Comparison of ENCODE assay signal across 8 cellular contexts in the genomic region with DNA sequence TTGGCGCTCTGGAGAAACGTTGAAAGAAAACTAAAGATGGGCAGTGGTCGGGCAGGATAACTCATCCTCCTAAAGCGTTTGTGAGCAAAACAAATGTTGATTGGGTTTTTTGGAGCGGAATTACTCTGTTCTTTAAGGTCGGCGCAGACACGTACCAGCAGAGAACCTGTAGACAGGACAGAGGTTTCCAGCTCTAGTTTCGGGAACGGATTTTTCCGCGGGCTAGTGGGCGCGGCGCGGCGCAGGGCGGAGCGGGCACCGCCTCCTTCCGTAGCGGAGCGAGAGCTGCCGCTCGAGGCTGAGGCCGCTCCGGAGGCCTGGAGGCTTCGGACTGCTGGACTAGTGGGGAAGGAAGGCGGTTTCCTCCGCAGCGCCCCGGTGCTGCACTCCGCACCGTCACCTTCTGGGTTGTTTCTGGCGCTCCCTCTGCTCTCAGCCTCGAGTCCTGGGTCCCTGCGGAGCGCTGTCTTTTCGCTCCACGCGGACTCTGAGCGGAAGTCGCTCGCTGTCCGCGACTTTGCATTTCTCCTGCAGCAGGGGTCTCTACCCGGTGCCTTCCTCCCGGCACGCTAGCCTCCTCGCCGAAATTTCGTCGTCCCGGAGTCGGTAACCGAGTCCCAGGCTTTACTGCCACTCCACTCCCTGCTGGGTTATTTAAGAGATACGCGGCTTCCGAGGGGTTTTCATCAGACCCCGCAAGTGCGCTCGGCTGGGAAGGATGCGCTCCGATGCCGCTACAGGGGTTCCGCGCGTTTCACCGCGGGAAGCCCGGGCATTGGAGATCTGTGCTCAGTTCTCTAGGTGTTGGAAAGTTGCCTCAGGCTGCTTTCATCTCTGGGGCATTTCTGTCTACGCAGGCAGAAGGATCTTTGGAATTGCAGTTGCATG. TPM values are rescaled to one million over a fixed set of nuclear protein-coding genes. Genes with fewer than 3 reads are reported as not detected.
DNase-seq lines count a peak whose midpoint lies in the region; ATAC-seq and TF ChIP-seq lines count a peak whose summit lies in the region.

No MANE protein-coding gene starts in this region.

- peaks cover 100% of the 10 kb centered on the region for H3K27me3 ChIP-seq in BLaER1
- H3K27me3 ChIP-seq in colonic mucosa, result peaks cover 31% of the 10 kb centered on the region
- peaks cover 17 to 50% of the 10 kb centered on the region in 2 donors for H3K27me3 ChIP-seq in naive thymus-derived CD4-positive, alpha-beta T cell (ENCODE audit: control insufficient read depth in 2 of 2, insufficient read depth in 2 of 2, low read length in 2 of 2)

- no peak for TF ChIP-seq CTCF in colonic mucosa (IDR thresholded peaks at IDR 0.05)

- peak overlapping the region; percentile 53 to 77 (median 64) for H3K4me3 Mint-ChIP-seq in naive thymus-derived CD4-positive, alpha-beta T cell

- H4K20me1 ChIP-seq in BLaER1, result peaks cover 73% of the 10 kb centered on the region

- H3K27me3 Mint-ChIP-seq in naive thymus-derived CD4-positive, alpha-beta T cell, result peaks cover 0 to 51% (median 21%) of the 10 kb centered on the region in 5 donors

- intact Hi-C loops in colonic mucosa (cut with DNase I), result no loop called here
- intact Hi-C loops in naive thymus-derived CD4-positive, alpha-beta T cell (cut with micrococcal nuclease), result loop anchor here in 1 of 2 donors (1.0 kb wide), 1 partner anchor 8 kb away; no protein-coding TSS in a partner anchor

- H3K36me3 Mint-ChIP-seq in naive thymus-derived CD4-positive, alpha-beta T cell, result no peaks in the 10 kb centered on the region

- peak overlapping the region; percentile 74 for H3K4me2 ChIP-seq in BLaER1

- H3K9me3 Mint-ChIP-seq in naive thymus-derived CD4-positive, alpha-beta T cell, result peaks cover 0 to 15% (median 5%) of the 10 kb centered on the region in 11 donors

- POLR2A ChIA-PET in naive thymus-derived CD4-positive, alpha-beta T cell (lab: Charles Lee), result no interaction called here

- H3K9me3 ChIP-seq in BLaER1, result peaks cover 4% of the 10 kb centered on the region; the same call in 1 of the 2 replicates
- no peaks in the 10 kb centered on the region for H3K9me3 ChIP-seq in colonic mucosa
- peaks cover 0 to 7% (median 0%) of the 10 kb centered on the region in 3 experiments for H3K9me3 ChIP-seq in naive thymus-derived CD4-positive, alpha-beta T cell (ENCODE audit: control insufficient read depth in 2 of 3, low read length in 3 of 3)

- DNase-seq in KG1 (lab: John Stamatoyannopoulos, UW) (peak; percentile 12), colonic mucosa (peak; percentile 77), C1 segment of cervical spinal cord (lab: John Stamatoyannopoulos, UW) (no peak), iPS-NIHi11 (ENCODE audit: low spot score) (no peak), SIG-M5 (lab: John Stamatoyannopoulos, UW) (no peak)
- peak in 4 of 9 donors; percentile 29 to 51 (median 32) for DNase-seq in naive thymus-derived CD4-positive, alpha-beta T cell

- H3K36me3 ChIP-seq in BLaER1 (no peaks in the 10 kb centered on the region), colonic mucosa (no peaks in the 10 kb centered on the region)
- H3K36me3 ChIP-seq in naive thymus-derived CD4-positive, alpha-beta T cell (ENCODE audit: control insufficient read depth in 2 of 3, insufficient read depth in 3 of 3, low read length in 3 of 3), result no peaks in the 10 kb centered on the region

- peaks cover 0 to 23% (median 17%) of the 10 kb centered on the region in 7 donors for H3K4me1 Mint-ChIP-seq in naive thymus-derived CD4-positive, alpha-beta T cell

- H3K4me3 ChIP-seq in BLaER1, result peak overlapping the region; percentile 53
- peak overlapping the region; percentile 30 for H3K4me3 ChIP-seq in colonic mucosa
- peak overlapping the region; percentile 20 for H3K4me3 ChIP-seq in naive thymus-derived CD4-positive, alpha-beta T cell (ENCODE audit: low read length)

- CTCF ChIA-PET in naive thymus-derived CD4-positive, alpha-beta T cell (lab: Charles Lee), result no interaction called here

- ATAC-seq in naive thymus-derived CD4-positive, alpha-beta T cell, result peak; percentile 46
- no peak for ATAC-seq in HG03439 (IDR thresholded peaks at IDR 0.05; ENCODE audit: unreplicated experiment)

- H3K27ac Mint-ChIP-seq in naive thymus-derived CD4-positive, alpha-beta T cell, result peak overlapping the region in 6 of 9 donors; percentile 7 to 77 (median 40)

- H3K9ac ChIP-seq in BLaER1, result no peak overlapping the region
- H3K9ac ChIP-seq in colonic mucosa (ENCODE audit: low read depth in 2 of 2, low read length in 2 of 2), result peak overlapping the region; percentile 44 to 99

- peaks cover 9% of the 10 kb centered on the region for H3K4me1 ChIP-seq in BLaER1
- H3K4me1 ChIP-seq in colonic mucosa, result peaks cover 5% of the 10 kb centered on the region
- peaks cover 11 to 17% of the 10 kb centered on the region in 2 donors for H3K4me1 ChIP-seq in naive thymus-derived CD4-positive, alpha-beta T cell (ENCODE audit: control insufficient read depth in 2 of 2, insufficient read depth in 2 of 2, low read length in 2 of 2)

- H3K27ac ChIP-seq in BLaER1 (no peak overlapping the region), colonic mucosa (peak overlapping the region; percentile 53)
- no peak overlapping the region for H3K27ac ChIP-seq in naive thymus-derived CD4-positive, alpha-beta T cell (ENCODE audit: low read depth, low read length)

RNA-seq across cellular contexts. Expression of gene FOXD2, which starts 7.0 kb away (rescaled TPM):
- 10 to 100 TPM; 22.5 to 25.1 TPM for total RNA-seq in colonic mucosa
- under 1 TPM; 0.16 to 0.59 (median 0.24) TPM for total RNA-seq in naive thymus-derived CD4-positive, alpha-beta T cell
- under 1 TPM; 0.05 TPM for polyA plus RNA-seq in naive thymus-derived CD4-positive, alpha-beta T cell

RNA-seq across cellular contexts. Expression of gene FOXE3, which starts 28.7 kb away (rescaled TPM):
- total RNA-seq in colonic mucosa, result under 1 TPM; 0.11 to 0.49 TPM
- not detected for total RNA-seq in naive thymus-derived CD4-positive, alpha-beta T cell
- not detected for polyA plus RNA-seq in naive thymus-derived CD4-positive, alpha-beta T cell

Comparison
In these comparisons a context has a peak if more than half of its experiments do, and no peak if none do; other contexts are left out.
1. DNase-seq: peak in KG1 (single experiment) and colonic mucosa (single experiment); none in C1 segment of cervical spinal cord (0 of 14), iPS-NIHi11 (single experiment) and SIG-M5 (single experiment).
2. RNA of gene FOXD2, which starts 7.0 kb away (total RNA-seq): 22.5 to 25.1 TPM in colonic mucosa; 0.16 to 0.59 TPM in naive thymus-derived CD4-positive, alpha-beta T cell; every median in the first group is over 10 times any median in the second.
3. Peak in every context shown above with its lines, with median percentiles within 50 percentile points of each other: H3K4me3 ChIP-seq.